In genomic region chr22:18512378-18512777, GRCh38 we compare ENCODE assay signal across 14 cellular contexts. TPM values are rescaled to one million over a fixed set of nuclear protein-coding genes. Genes with fewer than 3 reads are reported as not detected.
"Had no signal": no experiment of that assay in that cellular context is flagged by ENCODE, and none has a peak within 500 bp of the region (broad histone marks: within the 10 kb centered on the region; RNA-seq: fewer than 3 reads in every experiment).

No MANE protein-coding gene starts in this region.

RNA-seq across cellular contexts. Expression of gene GGTLC3, which starts 5.6 kb away (rescaled TPM):
- total RNA-seq: activated B cell treated with CpG ODN at 0.5 μM for 24 hours; activated CD4-positive, alpha-beta memory T cell treated with anti-CD3 and anti-CD28 coated beads, Interleukin-2, amount 10 ng/mL, durations not matched to agents 7 days and 5 days; activated CD4-positive, alpha-beta T cell treated with anti-CD3 and anti-CD28 coated beads, Interleukin-2, amount 10 ng/mL, durations not matched to agents 7 days and 5 days; activated CD8-positive, alpha-beta memory T cell treated with anti-CD3 and anti-CD28 coated beads, Interleukin-2, amount 10 ng/mL, durations not matched to agents 7 days and 5 days; activated CD8-positive, alpha-beta T cell treated with anti-CD3 and anti-CD28 coated beads, Interleukin-2, amount 10 ng/mL, durations not matched to agents 7 days and 5 days; activated naive CD8-positive, alpha-beta T cell treated with anti-CD3 and anti-CD28 coated beads, Interleukin-2, amount 10 ng/mL, durations not matched to agents 7 days and 5 days; activated T-helper 2 cell treated with anti-CD3 and anti-CD28 coated beads, Interferon-gamma antibody, Interleukin-2, Interleukin-4, amounts not matched to agents 10 μg/mL and 5 μg/mL and 100 μg/mL, durations not matched to agents 14 hours and 24 hours and 36 hours; ascending aorta; bronchial epithelial cell; T-cell; T-helper 1 cell treated with Interleukin-12 subunit alpha and Interleukin-12 subunit beta and Interleukin-4 antibody, amounts not matched to agents 30 ng/mL and 1 ng/mL, for 36 hours; T-helper 17 cell; T-helper 2 cell treated with Interferon-gamma antibody and Interleukin-4, amounts not matched to agents 100 ng/mL and 5 ng/mL, for 36 hours had no signal
- polyA plus RNA-seq: adipose tissue had no signal

RNA-seq across cellular contexts. Expression of gene TMEM191B, which starts 15.2 kb away (rescaled TPM):
- total RNA-seq: ascending aorta; T-helper 1 cell treated with Interleukin-12 subunit alpha and Interleukin-12 subunit beta and Interleukin-4 antibody, amounts not matched to agents 30 ng/mL and 1 ng/mL, for 36 hours; T-helper 2 cell treated with Interferon-gamma antibody and Interleukin-4, amounts not matched to agents 100 ng/mL and 5 ng/mL, for 36 hours had no signal
